21 cellular contexts compared by ENCODE assay signal in genomic region chr1:22282281-22282970, GRCh38.
DNase-seq lines count a peak whose midpoint lies in the region; ATAC-seq, FAIRE-seq and TF ChIP-seq lines count a peak whose summit lies in the region.
"Had no signal": no experiment of that assay in that cellular context is flagged by ENCODE, and none has a peak within 500 bp of the region (broad histone marks: within the 10 kb centered on the region; RNA-seq: fewer than 3 reads in every experiment).

No MANE protein-coding gene starts in this region.

- H3K36me3 ChIP-seq in NT2/D1 (ENCODE audit: insufficient read depth, insufficient read length, low read length) (no peaks in the 10 kb centered on the region), kidney (ENCODE audit: control insufficient read depth in 1 of 2, insufficient read depth in 2 of 2, low read length in 2 of 2) (no peaks in the 10 kb centered on the region), osteoblast (ENCODE audit: insufficient read depth, low read length) (no peaks in the 10 kb centered on the region), SJCRH30 (no peaks in the 10 kb centered on the region)
- H3K36me3 ChIP-seq: BLaER1, Peyer's patch had no signal

- H3K4me3 ChIP-seq in NT2/D1 (ENCODE audit: insufficient read length, low read depth) (no peak overlapping the region), kidney (ENCODE audit: low read length in 2 of 2) (no peak overlapping the region), osteoblast (ENCODE audit: insufficient read depth, low read length) (no peak overlapping the region), SJCRH30 (no peak overlapping the region)
- H3K4me3 ChIP-seq: BLaER1, Peyer's patch had no signal

- H3K4me1 ChIP-seq in NT2/D1 (ENCODE audit: insufficient read depth, insufficient read length) (peaks cover 2% of the 10 kb centered on the region), kidney (ENCODE audit: control insufficient read depth in 1 of 2, insufficient read depth in 1 of 2, low read depth in 1 of 2, low read length in 2 of 2) (no peaks in the 10 kb centered on the region), osteoblast (ENCODE audit: insufficient read depth, low read length) (no peaks in the 10 kb centered on the region), SJCRH30 (no peaks in the 10 kb centered on the region)
- H3K4me1 ChIP-seq: BLaER1, Peyer's patch had no signal

- H3K27ac ChIP-seq in kidney (ENCODE audit: low read depth in 2 of 2, low read length in 2 of 2) (no peak overlapping the region), osteoblast (ENCODE audit: low read depth, low read length) (no peak overlapping the region), SJCRH30 (no peak overlapping the region)
- H3K27ac ChIP-seq: BLaER1, Peyer's patch had no signal

- no peak for ATAC-seq in sciatic nerve
- ATAC-seq: HCT116 had no signal

- no peaks in the 10 kb centered on the region for H4K20me1 ChIP-seq in osteoblast (ENCODE audit: insufficient read depth, low read length)
- H4K20me1 ChIP-seq: BLaER1 had no signal

- intact Hi-C loops in kidney (cut with DNase I), result no loop called here
- intact Hi-C loops in sciatic nerve (cut with DNase I), result no loop called here

- peak overlapping the region; percentile 21 for H3K9ac ChIP-seq in NT2/D1 (ENCODE audit: insufficient read length, low read depth)
- no peak overlapping the region for H3K9ac ChIP-seq in kidney (ENCODE audit: low read length in 2 of 2)
- H3K9ac ChIP-seq: BLaER1 had no signal

- peak; percentile 34 for DNase-seq in EH (ENCODE audit: low read depth)
- DNase-seq in NT2/D1 (ENCODE audit: low read depth, low spot score), result no peak
- DNase-seq in kidney, result peak; percentile 42
- DNase-seq in sciatic nerve (ENCODE audit: low spot score), result peak; percentile 36
- DNase-seq in osteoblast (ENCODE audit: insufficient read length, low spot score, missing footprints), result no peak
- no peak for DNase-seq in SJCRH30
- no peak for DNase-seq in DMS153 (lab: John Stamatoyannopoulos, UW)
- DNase-seq: CD4-positive, alpha-beta memory T cell; GOT3; MM.1S; NCI-H1092; NCI-H1436 treated with DMSO at 0.1 percent for 48 hours; NCI-H2029; NCI-H2171; NCI-H446 treated with DMSO at 0.1 percent for 48 hours; NCI-H69 had no signal

- H3K27me3 ChIP-seq in NT2/D1 (ENCODE audit: insufficient read depth, insufficient read length) (no peaks in the 10 kb centered on the region), osteoblast (ENCODE audit: insufficient read depth, low read length) (peaks cover 6% of the 10 kb centered on the region), SJCRH30 (peaks cover 6% of the 10 kb centered on the region; the same call in 1 of the 2 replicates)
- H3K27me3 ChIP-seq: BLaER1, Peyer's patch had no signal

- H3K4me2 ChIP-seq in osteoblast (ENCODE audit: insufficient read depth, low read length), result no peak overlapping the region
- H3K4me2 ChIP-seq: BLaER1 had no signal

- no peak overlapping the region for H2AFZ ChIP-seq in osteoblast (ENCODE audit: low read length)

- FAIRE-seq in kidney (lab: Jason Lieb, UNC), result no peak
- FAIRE-seq: GM12892, GM18507 had no signal

- H3K79me2 ChIP-seq in osteoblast (ENCODE audit: insufficient read depth, low read length), result no peaks in the 10 kb centered on the region

- TF ChIP-seq CTCF in kidney (IDR thresholded peaks at IDR 0.05; ENCODE audit: borderline replicate concordance, extremely low read depth, insufficient read depth) (no peak), osteoblast (IDR thresholded peaks at IDR 0.05; ENCODE audit: extremely low read depth, low read depth, low read length) (no peak)

- no peaks in the 10 kb centered on the region for H3K9me3 ChIP-seq in NT2/D1 (ENCODE audit: insufficient read depth, low read length)
- no peaks in the 10 kb centered on the region for H3K9me3 ChIP-seq in kidney (ENCODE audit: control insufficient read depth in 1 of 2, low read length in 2 of 2)
- no peaks in the 10 kb centered on the region for H3K9me3 ChIP-seq in osteoblast (ENCODE audit: low read depth, low read length)
- H3K9me3 ChIP-seq in SJCRH30 (replicated peaks), result 0 out of 2 replicates have a peak, but pooled peaks cover 1% of the 10 kb centered on the region
- H3K9me3 ChIP-seq: BLaER1, Peyer's patch had no signal

Comparison
In these comparisons a context has a peak if more than half of its experiments do, and no peak if none do; other contexts are left out.
1. DNase-seq: peak in EH (single experiment), kidney (single experiment) and sciatic nerve (single experiment); none in NT2/D1 (single experiment), osteoblast (single experiment), SJCRH30 (0 of 2) and DMS153 (single experiment).